Comparison of ENCODE assay signal across 1 cellular context in genomic region chr14:39177168-39177545, GRCh38.
TF ChIP-seq lines count a peak whose summit lies in the region.

No MANE protein-coding gene starts in this region.

TF ChIP-seq in HepG2, 621 proteins besides CTCF, POLR2A, EP300 and RAD21 (continues in another document):
- TF ChIP-seq MTERF4 (CRISPR knock-in tag; IDR thresholded peaks at IDR 0.05) (no peak), ZNF766 (CRISPR knock-in tag; IDR thresholded peaks at IDR 0.05; ENCODE audit: borderline replicate concordance) (no peak), NR2C2 (CRISPR knock-in tag; IDR thresholded peaks at IDR 0.05; ENCODE audit: borderline replicate concordance) (no peak), SOX13 (IDR thresholded peaks at IDR 0.05) (no peak), SOX13 (CRISPR knock-in tag; conservative IDR thresholded peaks at IDR 0.05 in 1 of 2, IDR thresholded peaks at IDR 0.05 in 1 of 2) (0 out of 4 replicates have a peak, but pooled peaks of 1 of the 2 experiments have one; percentile 41), ZNF235 (CRISPR knock-in tag; IDR thresholded peaks at IDR 0.05; ENCODE audit: borderline replicate concordance) (peak; percentile 38; the same call in 1 of the 2 replicates), GATA4 (IDR thresholded peaks at IDR 0.05; ENCODE audit: borderline replicate concordance, low read depth) (no peak), ZNF362 (CRISPR knock-in tag; IDR thresholded peaks at IDR 0.05; ENCODE audit: borderline replicate concordance) (no peak), RORA (CRISPR knock-in tag; IDR thresholded peaks at IDR 0.05) (no peak), ZNF780A (CRISPR knock-in tag; IDR thresholded peaks at IDR 0.05) (no peak), NR0B2 (CRISPR knock-in tag; IDR thresholded peaks at IDR 0.05) (peak; percentile 85), JUND (CRISPR knock-in tag; IDR thresholded peaks at IDR 0.05) (no peak), ZNF616 (CRISPR knock-in tag; IDR thresholded peaks at IDR 0.05; ENCODE audit: low read depth) (no peak), LBX2 (CRISPR knock-in tag; IDR thresholded peaks at IDR 0.05; ENCODE audit: borderline replicate concordance) (0 out of 2 replicates have a peak, but pooled peaks have one; percentile 74), SMAD9 (CRISPR knock-in tag; IDR thresholded peaks at IDR 0.05) (no peak), PITX1 (CRISPR knock-in tag; IDR thresholded peaks at IDR 0.05) (0 out of 2 replicates have a peak, but pooled peaks have one; percentile 59), BCL3 (CRISPR knock-in tag; IDR thresholded peaks at IDR 0.05) (peak; percentile 69; the same call in 1 of the 2 replicates), THAP7 (CRISPR knock-in tag; IDR thresholded peaks at IDR 0.05) (peak; percentile 7), ZNF329 (CRISPR knock-in tag; IDR thresholded peaks at IDR 0.05; ENCODE audit: low read depth) (no peak), IRF1 (CRISPR knock-in tag; IDR thresholded peaks at IDR 0.05; ENCODE audit: low read depth) (no peak), ZNF687 (CRISPR knock-in tag; IDR thresholded peaks at IDR 0.05) (peak; percentile 42), ZNF598 (CRISPR knock-in tag; IDR thresholded peaks at IDR 0.05; ENCODE audit: borderline replicate concordance) (peak; percentile 58; the same call in 1 of the 2 replicates), STAG1 (CRISPR knock-in tag; IDR thresholded peaks at IDR 0.05) (no peak), MAFG (CRISPR knock-in tag; IDR thresholded peaks at IDR 0.05) (no peak), ZFX (CRISPR knock-in tag; IDR thresholded peaks at IDR 0.05; ENCODE audit: low read depth) (no peak), PHF5A (CRISPR knock-in tag; IDR thresholded peaks at IDR 0.05; ENCODE audit: low read depth, unreplicated experiment) (peak; percentile 8), POLR2G (IDR thresholded peaks at IDR 0.05; ENCODE audit: low read depth, low read length) (peak; percentile 68), ZBTB39 (CRISPR knock-in tag; IDR thresholded peaks at IDR 0.05) (no peak), ATF7 (IDR thresholded peaks at IDR 0.05) (no peak), ATF7 (CRISPR knock-in tag; IDR thresholded peaks at IDR 0.05) (no peak), ETS1 (CRISPR knock-in tag; IDR thresholded peaks at IDR 0.05) (0 out of 2 replicates have a peak, but pooled peaks have one; percentile 2), ZFP36 (IDR thresholded peaks at IDR 0.05; ENCODE audit: borderline replicate concordance, low read depth, low read length, partially characterized antibody) (no peak), ZNF770 (CRISPR knock-in tag; IDR thresholded peaks at IDR 0.05) (peak; percentile 49; the same call in 1 of the 2 replicates), SIN3B (IDR thresholded peaks at IDR 0.05; ENCODE audit: low read length) (no peak), RBM22 (optimal IDR thresholded peaks at IDR 0.05; ENCODE audit: low read length) (peak; percentile 71), ZNF274 (CRISPR knock-in tag; IDR thresholded peaks at IDR 0.05) (peak; percentile 65), DMTF1 (CRISPR knock-in tag; IDR thresholded peaks at IDR 0.05) (no peak), BRF2 (CRISPR knock-in tag; IDR thresholded peaks at IDR 0.05) (0 out of 2 replicates have a peak, but pooled peaks have one; percentile 8), ZNF768 (CRISPR knock-in tag; IDR thresholded peaks at IDR 0.05) (peak; percentile 18; the same call in 1 of the 2 replicates), POLR2AphosphoS5 (IDR thresholded peaks at IDR 0.05; ENCODE audit: low read depth, low read length) (peak; percentile 26; the same call in 1 of the 2 replicates), SOX6 (IDR thresholded peaks at IDR 0.05) (no peak), SOX6 (CRISPR knock-in tag; IDR thresholded peaks at IDR 0.05) (no peak), NFIB (CRISPR knock-in tag; IDR thresholded peaks at IDR 0.05; ENCODE audit: borderline replicate concordance) (no peak)
